8 cellular contexts compared by ENCODE assay signal in genomic region chr13:52652170-52652979, GRCh38. TPM values are rescaled to one million over a fixed set of nuclear protein-coding genes. Genes with fewer than 3 reads are reported as not detected.
DNase-seq lines count a peak whose midpoint lies in the region; ATAC-seq and TF ChIP-seq lines count a peak whose summit lies in the region.

Gene SUGT1, plus strand, starts transcription at chr13:52652836. Its CDS starts 85 bp downstream, at chr13:52652921.

- H3K9me3 ChIP-seq in left lung = no peaks in the 10 kb centered on the region

- intact Hi-C loops in left lung (cut with DNase I) = no loop called here

- peaks cover 0 to 13% of the 10 kb centered on the region in 2 donors for H3K36me3 ChIP-seq in left lung

- DNase-seq in CD1c-positive myeloid dendritic cell (ENCODE audit: extremely low spot score) (peak; percentile 98), NCI-H748 (lab: John Stamatoyannopoulos, UW; ENCODE audit: unreplicated experiment) (peak; percentile 99), dermis blood vessel endothelial cell (peak; percentile 98), left lung (peak; percentile 98 to 100)
- DNase-seq in activated CD4-positive, alpha-beta T cell treated with anti-CD3 and anti-CD28 coated beads, Interleukin-2, amount 50 U/mL, for 1 hour = peak; percentile 94
- DNase-seq in stimulated activated CD4-positive, alpha-beta T cell treated with anti-CD3 and anti-CD28 coated beads, Interleukin-2, amount 100 ng/mL, for 48 hours = peak; percentile 91

- peak within 1 kb of the TSS; percentile 97 to 98 for H3K27ac ChIP-seq in left lung

- ATAC-seq in GM19372 (IDR thresholded peaks at IDR 0.05; ENCODE audit: low read depth, unreplicated experiment) (peak; percentile 92), HG03558 (IDR thresholded peaks at IDR 0.05; ENCODE audit: extremely low read depth, unreplicated experiment) (peak; percentile 92), left lung (peak; percentile 99)

- peak within 1 kb of the TSS; percentile 71 to 78 for H3K4me3 ChIP-seq in left lung

- H3K27me3 ChIP-seq in left lung = no peaks in the 10 kb centered on the region

- TF ChIP-seq CTCF in left lung (IDR thresholded peaks at IDR 0.05) = peak; percentile 42 to 53

- H3K4me1 ChIP-seq in left lung = peaks cover 11 to 38% of the 10 kb centered on the region in 2 donors

RNA-seq across cellular contexts. Expression of gene SUGT1, which starts in this region (rescaled TPM):
- total RNA-seq in dermis blood vessel endothelial cell = 49.5 and 75.9 TPM in 2 replicates
- 10 to 100 TPM; 43.5 to 46.7 TPM for total RNA-seq in left lung

Comparison
In these comparisons a context has a peak if more than half of its experiments do, and no peak if none do; other contexts are left out.
1. Peak in every context shown above with its lines: DNase-seq, ATAC-seq, H3K4me3 ChIP-seq and H3K27ac ChIP-seq.